Comparison of ENCODE assay signal across 1 cellular context in the genomic region with DNA sequence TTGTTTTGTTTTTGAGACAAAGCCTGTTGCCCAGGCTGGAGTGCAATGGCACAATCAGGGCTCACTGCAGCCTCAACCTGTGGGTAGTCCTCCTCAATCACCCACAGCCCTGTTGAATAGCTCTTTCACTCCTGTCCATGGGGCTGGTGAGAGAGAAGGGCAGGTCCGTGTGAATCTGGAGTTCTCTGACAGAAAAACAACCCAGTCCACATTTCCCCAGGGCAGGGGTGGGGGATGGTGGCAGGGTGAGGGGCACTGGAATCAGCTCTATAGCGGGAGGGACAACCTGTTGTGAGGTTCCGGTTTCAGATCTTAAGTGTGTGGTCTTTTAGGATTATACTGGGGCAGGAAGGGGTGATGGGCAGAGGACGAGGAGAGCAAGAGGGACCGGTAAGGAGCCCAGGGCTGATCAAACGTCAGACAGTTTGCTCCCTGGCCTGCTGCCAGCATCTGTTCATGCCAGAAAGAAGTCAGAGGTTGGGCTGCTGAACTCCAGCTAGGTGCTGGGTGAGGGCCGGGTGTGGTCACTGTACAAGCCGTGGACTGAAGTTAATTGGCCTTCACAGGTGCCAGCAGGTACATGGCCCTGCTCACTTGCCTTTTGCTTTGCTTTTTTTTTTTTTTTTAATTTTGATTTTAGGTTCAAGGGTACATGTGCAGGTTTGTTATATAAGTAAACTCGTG.
TF ChIP-seq lines count a peak whose summit lies in the region.

No MANE protein-coding gene starts in this region.

TF ChIP-seq in H1, 55 proteins besides CTCF, POLR2A, EP300 and RAD21:
- TF ChIP-seq JUN (IDR thresholded peaks at IDR 0.05; ENCODE audit: low read depth, low read length) (no peak), NRF1 (IDR thresholded peaks at IDR 0.05; ENCODE audit: low read depth, low read length) (no peak), PHF8 (conservative IDR thresholded peaks at IDR 0.05; ENCODE audit: low read depth, low read length) (no peak)
- TF ChIP-seq, protein P1, sequence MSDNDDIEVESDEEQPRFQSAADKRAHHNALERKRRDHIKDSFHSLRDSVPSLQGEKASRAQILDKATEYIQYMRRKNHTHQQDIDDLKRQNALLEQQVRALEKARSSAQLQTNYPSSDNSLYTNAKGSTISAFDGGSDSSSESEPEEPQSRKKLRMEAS (IDR thresholded peaks at IDR 0.05): no peak
- TF ChIP-seq, protein P2, sequence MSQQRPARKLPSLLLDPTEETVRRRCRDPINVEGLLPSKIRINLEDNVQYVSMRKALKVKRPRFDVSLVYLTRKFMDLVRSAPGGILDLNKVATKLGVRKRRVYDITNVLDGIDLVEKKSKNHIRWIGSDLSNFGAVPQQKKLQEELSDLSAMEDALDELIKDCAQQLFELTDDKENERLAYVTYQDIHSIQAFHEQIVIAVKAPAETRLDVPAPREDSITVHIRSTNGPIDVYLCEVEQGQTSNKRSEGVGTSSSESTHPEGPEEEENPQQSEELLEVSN (IDR thresholded peaks at IDR 0.05): no peak
